ENCODE assay signal across 28 cellular contexts in genomic region chr12:51763743-51764142, GRCh38.
"Had no signal": no experiment of that assay in that cellular context is flagged by ENCODE, and none has a peak within 500 bp of the region (broad histone marks: within the 10 kb centered on the region; RNA-seq: fewer than 3 reads in every experiment).

No MANE protein-coding gene starts in this region.

- DNase-seq: naive thymus-derived CD8-positive, alpha-beta T cell; occipital lobe; ovary; posterior cingulate gyrus; psoas muscle; right cardiac atrium; spleen; stimulated activated CD4-positive, alpha-beta T cell treated with anti-CD3 and anti-CD28 coated beads, Interleukin-12 subunit alpha, Interleukin-12 subunit beta, amount 100 ng/mL, for 4 hours; stimulated activated CD4-positive, alpha-beta T cell treated with anti-CD3 and anti-CD28 coated beads, Interleukin-1b, Interleukin-23, amount 100 ng/mL, for 48 hours; stimulated activated CD4-positive, alpha-beta T cell treated with anti-CD3 and anti-CD28 coated beads, Interleukin-4, amount 100 ng/mL, for 1 hour; stimulated activated CD4-positive, alpha-beta T cell treated with anti-CD3 and anti-CD28 coated beads, Interleukin-4, amount 100 ng/mL, for 4 hours; stimulated activated CD8-positive, alpha-beta memory T cell treated with anti-CD3 and anti-CD28 coated beads, Interleukin-4, amount 100 ng/mL, for 48 hours; stimulated activated naive CD4-positive, alpha-beta T cell; stimulated activated naive CD8-positive, alpha-beta T cell treated with anti-CD3 and anti-CD28 coated beads, Interleukin-15, amount 100 ng/mL, for 72 hours; stimulated activated naive CD8-positive, alpha-beta T cell treated with anti-CD3 and anti-CD28 coated beads, Interleukin-15, Interleukin-2, amounts not matched to agents 100 U/mL and 50 U/mL, for 24 hours; substantia nigra; testis; tibial artery; transverse colon; upper lobe of right lung; uterus had no signal

- H3K27ac ChIP-seq: neural progenitor cell, ovary, parathyroid adenoma, psoas muscle, skin epidermis, spleen, suprapubic skin, testis, tibial artery, transverse colon, upper lobe of right lung, uterus had no signal

- H3K4me2 ChIP-seq: neural progenitor cell, smooth muscle cell had no signal

- H3K9ac ChIP-seq: neural progenitor cell, parathyroid adenoma had no signal

- H3K79me2 ChIP-seq: parathyroid adenoma had no signal

- H3K27me3 ChIP-seq: neural progenitor cell, ovary, spleen, suprapubic skin, testis, tibial artery, transverse colon, upper lobe of right lung, uterus had no signal

- H3K36me3 ChIP-seq: neural progenitor cell, ovary, suprapubic skin, tibial artery, transverse colon, upper lobe of right lung, uterus had no signal

- ATAC-seq: naive thymus-derived CD8-positive, alpha-beta T cell; psoas muscle; right cardiac atrium; sciatic nerve; stimulated activated memory B cell treated with anti-CD40 and anti-IgM and Interleukin-4, amounts not matched to agents 10 μg/mL and 1 μg/mL and 100 μg/mL, for 72 hours; stimulated activated naive CD8-positive, alpha-beta T cell treated with anti-CD3 and anti-CD28 coated beads, Interleukin-15, amount 100 ng/mL, for 72 hours; stimulated activated naive CD8-positive, alpha-beta T cell treated with anti-CD3 and anti-CD28 coated beads, Interleukin-15, Interleukin-2, amounts not matched to agents 100 U/mL and 50 U/mL, for 24 hours; upper lobe of right lung had no signal

- H2AFZ ChIP-seq: neural progenitor cell, parathyroid adenoma had no signal

- H3K4me1 ChIP-seq: neural progenitor cell, parathyroid adenoma, psoas muscle, spleen, suprapubic skin, testis, tibial artery, transverse colon, upper lobe of right lung, uterus had no signal

- H3K9me3 ChIP-seq: ovary, psoas muscle, spleen, suprapubic skin, testis, tibial artery, transverse colon, upper lobe of right lung, uterus had no signal

- H3K4me3 ChIP-seq: neural progenitor cell, ovary, psoas muscle, skin epidermis, smooth muscle cell, spleen, suprapubic skin, testis, tibial artery, transverse colon, upper lobe of right lung, uterus had no signal
